Comparison of ENCODE assay signal across 22 cellular contexts in the genomic region with DNA sequence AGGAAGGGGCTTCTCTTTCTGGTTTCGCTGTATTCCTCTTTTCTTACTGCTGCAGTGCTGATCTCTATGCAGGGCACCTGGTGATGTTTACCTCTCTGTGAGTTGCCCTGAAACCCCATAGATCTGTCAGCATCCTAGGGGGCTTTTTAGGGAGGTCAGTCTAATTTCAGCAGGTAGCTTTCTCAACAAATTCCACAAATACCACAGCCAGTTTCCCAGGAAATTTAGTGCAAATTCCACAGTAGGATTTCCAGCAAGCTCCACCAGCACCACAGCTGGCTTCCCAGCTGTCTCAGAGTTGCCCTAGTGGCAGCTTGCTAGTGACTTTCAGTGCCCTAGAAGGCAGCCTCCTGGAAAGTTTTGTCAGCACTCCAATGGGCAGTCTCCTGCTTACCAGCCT.
"Had no signal": no experiment of that assay in that cellular context is flagged by ENCODE, and none has a peak within 500 bp of the region (broad histone marks: within the 10 kb centered on the region; RNA-seq: fewer than 3 reads in every experiment).

No MANE protein-coding gene starts in this region.

- H3K36me3 ChIP-seq: breast epithelium, esophagus squamous epithelium, gastroesophageal sphincter, heart left ventricle, lower lobe of right lung, ovary, prostate gland, right atrium auricular region, spleen, upper lobe of left lung had no signal

- H3K4me3 ChIP-seq: breast epithelium, dorsolateral prefrontal cortex, esophagus squamous epithelium, gastroesophageal sphincter, heart left ventricle, lower lobe of right lung, ovary, prostate gland, right atrium auricular region, spleen, upper lobe of left lung had no signal

- H3K27ac ChIP-seq: breast epithelium, dorsolateral prefrontal cortex, esophagus squamous epithelium, gastroesophageal sphincter, heart left ventricle, lower lobe of right lung, ovary, prostate gland, right atrium auricular region, spleen, upper lobe of left lung had no signal

- H3K4me1 ChIP-seq: breast epithelium, esophagus squamous epithelium, gastroesophageal sphincter, heart left ventricle, lower lobe of right lung, prostate gland, right atrium auricular region, spleen, upper lobe of left lung had no signal

- H3K9me3 ChIP-seq: esophagus squamous epithelium, lower lobe of right lung, ovary, prostate gland, upper lobe of left lung had no signal

- H3K27me3 ChIP-seq: breast epithelium, esophagus squamous epithelium, gastroesophageal sphincter, heart left ventricle, ovary, right atrium auricular region, spleen, upper lobe of left lung had no signal

- DNase-seq: activated CD4-positive, alpha-beta T cell treated with anti-CD3 and anti-CD28 coated beads for 4 hours; activated CD4-positive, alpha-beta T cell treated with anti-CD3 and anti-CD28 coated beads, Interleukin-2, amount 50 U/mL, for 48 hours; activated CD4-positive, CD25-positive, alpha-beta regulatory T cell; activated naive CD4-positive, alpha-beta T cell treated with anti-CD3 and anti-CD28 coated beads for 36 hours; activated naive CD8-positive, alpha-beta T cell treated with anti-CD3 and anti-CD28 coated beads, Interleukin-2, amount 10 ng/mL, durations not matched to agents 7 days and 5 days; activated T-cell treated with anti-CD3 and anti-CD28 coated beads, Interleukin-2, amount 50 U/mL, for 48 hours; amniotic stem cell; dorsolateral prefrontal cortex; esophagus squamous epithelium; heart left ventricle; lower lobe of right lung; naive thymus-derived CD4-positive, alpha-beta T cell; ovary; spleen; stimulated activated CD4-positive, alpha-beta T cell treated with anti-CD3 and anti-CD28 coated beads, Interleukin-4, amount 100 ng/mL, for 24 hours; stimulated activated naive CD8-positive, alpha-beta T cell treated with anti-CD3 and anti-CD28 coated beads, Interleukin-15, Interleukin-2, amounts not matched to agents 100 U/mL and 50 U/mL, for 24 hours; T-helper 17 cell; upper lobe of left lung had no signal
